In the genomic region with DNA sequence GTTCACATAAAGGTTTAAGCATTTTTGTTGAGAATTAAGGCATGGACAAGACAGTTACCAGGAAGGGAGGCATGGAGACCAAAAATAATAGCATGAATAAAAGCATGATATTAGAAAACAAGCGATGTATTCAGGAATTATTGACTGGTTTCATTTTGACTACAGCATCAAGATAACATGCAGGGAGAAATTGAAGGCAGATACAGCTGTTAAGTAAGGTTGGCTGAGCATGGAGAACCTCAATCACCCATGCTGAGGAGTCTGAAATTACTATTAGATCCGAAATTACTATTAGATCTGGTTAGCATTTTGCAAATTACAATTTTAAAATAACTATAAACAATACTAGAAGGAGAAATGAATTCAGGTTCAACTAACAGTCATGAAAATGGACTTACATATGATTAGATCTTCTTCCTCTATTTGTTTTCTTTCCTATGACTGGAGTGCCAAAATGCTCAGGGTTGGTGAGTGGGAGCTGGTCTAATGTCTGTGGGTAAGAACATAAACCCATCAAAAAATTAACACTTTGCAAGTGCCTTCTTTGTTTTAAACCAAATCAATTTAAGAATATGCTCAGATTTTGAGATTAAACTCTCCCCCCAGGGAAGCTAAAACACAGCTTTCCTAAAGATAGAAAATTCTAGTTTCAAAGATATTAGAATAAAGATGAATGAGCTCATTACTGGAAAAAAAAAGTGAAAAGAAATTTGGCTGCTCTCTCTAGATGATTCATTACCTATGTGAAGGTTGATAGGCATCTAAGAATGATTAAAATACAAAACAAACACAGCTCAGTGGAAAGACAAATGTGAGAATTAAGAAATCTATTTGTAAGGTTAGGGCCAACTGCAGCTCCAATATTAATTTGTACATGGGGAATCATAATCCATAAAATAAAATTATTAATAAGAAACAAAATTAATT, we compare ENCODE assay signal across 10 cellular contexts.
DNase-seq lines count a peak whose midpoint lies in the region; ATAC-seq and TF ChIP-seq lines count a peak whose summit lies in the region.
"Had no signal": no experiment of that assay in that cellular context is flagged by ENCODE, and none has a peak within 500 bp of the region (broad histone marks: within the 10 kb centered on the region; RNA-seq: fewer than 3 reads in every experiment).

No MANE protein-coding gene starts in this region.

- TF ChIP-seq CTCF in VCaP (conservative IDR thresholded peaks at IDR 0.05), result no peak

- peaks cover 40% of the 10 kb centered on the region for H3K36me3 Mint-ChIP-seq in activated CD4-positive, alpha-beta T cell treated with anti-CD3 and anti-CD28 coated beads, Interleukin-2, amount 10 ng/mL, durations not matched to agents 24 days and 14 days (ENCODE audit: low read depth)
- H3K36me3 Mint-ChIP-seq in naive thymus-derived CD8-positive, alpha-beta T cell, result peaks cover 0 to 59% (median 0%) of the 10 kb centered on the region in 3 donors

- peak overlapping the region; percentile 34 for H3K4me3 Mint-ChIP-seq in activated CD4-positive, alpha-beta T cell treated with anti-CD3 and anti-CD28 coated beads, Interleukin-2, amount 10 ng/mL, durations not matched to agents 24 days and 14 days
- peak overlapping the region in 4 of 10 donors; percentile 2 to 46 (median 12) for H3K4me3 Mint-ChIP-seq in naive thymus-derived CD8-positive, alpha-beta T cell
- H3K4me3 Mint-ChIP-seq: stimulated activated naive B cell treated with anti-CD40 and anti-IgM and Interleukin-4, amounts not matched to agents 10 μg/mL and 1 μg/mL and 100 μg/mL, for 72 hours had no signal

- peaks cover 35% of the 10 kb centered on the region for H3K4me1 Mint-ChIP-seq in activated CD4-positive, alpha-beta T cell treated with anti-CD3 and anti-CD28 coated beads, Interleukin-2, amount 10 ng/mL, durations not matched to agents 24 days and 14 days
- H3K4me1 Mint-ChIP-seq in naive thymus-derived CD8-positive, alpha-beta T cell, result peaks cover 20 to 41% (median 30%) of the 10 kb centered on the region in 4 donors

- intact Hi-C loops in activated CD4-positive, alpha-beta T cell treated with anti-CD3 and anti-CD28 coated beads, Interleukin-2, amount 10 ng/mL, durations not matched to agents 24 days and 14 days (cut with micrococcal nuclease), result loop anchor here (10.0 kb wide), 1 partner anchor 141 kb away; no protein-coding TSS in a partner anchor

- POLR2A ChIA-PET in naive thymus-derived CD8-positive, alpha-beta T cell (lab: Charles Lee), result no interaction called here

- H3K27me3 Mint-ChIP-seq in activated CD4-positive, alpha-beta T cell treated with anti-CD3 and anti-CD28 coated beads, Interleukin-2, amount 10 ng/mL, durations not matched to agents 24 days and 14 days, result no peaks in the 10 kb centered on the region
- H3K27me3 Mint-ChIP-seq in naive thymus-derived CD8-positive, alpha-beta T cell, result no peaks in the 10 kb centered on the region
- H3K27me3 Mint-ChIP-seq: stimulated activated naive B cell treated with anti-CD40 and anti-IgM and Interleukin-4, amounts not matched to agents 10 μg/mL and 1 μg/mL and 100 μg/mL, for 72 hours had no signal

- DNase-seq in activated CD4-positive, alpha-beta T cell treated with anti-CD3 and anti-CD28 coated beads, Interleukin-2, amount 10 ng/mL, durations not matched to agents 24 days and 14 days, result no peak
- DNase-seq in activated CD4-positive, alpha-beta T cell treated with anti-CD3 and anti-CD28 coated beads for 48 hours, result no peak
- no peak for DNase-seq in naive thymus-derived CD8-positive, alpha-beta T cell
- DNase-seq in NCI-H1092 treated with DMSO at 0.1 percent for 48 hours (lab: John Stamatoyannopoulos, UW), result no peak
- no peak for DNase-seq in AG08395 (ENCODE audit: low spot score)
- DNase-seq: stimulated activated CD4-positive, alpha-beta T cell treated with anti-CD3 and anti-CD28 coated beads, Interleukin-12 subunit alpha, Interleukin-12 subunit beta, amount 100 ng/mL, for 4 hours; stimulated activated naive B cell treated with anti-CD40 and anti-IgM and Interleukin-4, amounts not matched to agents 10 μg/mL and 1 μg/mL and 100 μg/mL, for 72 hours had no signal

- peak overlapping the region; percentile 64 for H3K27ac Mint-ChIP-seq in activated CD4-positive, alpha-beta T cell treated with anti-CD3 and anti-CD28 coated beads, Interleukin-2, amount 10 ng/mL, durations not matched to agents 24 days and 14 days
- peak overlapping the region in 8 of 10 donors; percentile 6 to 73 (median 43) for H3K27ac Mint-ChIP-seq in naive thymus-derived CD8-positive, alpha-beta T cell
- H3K27ac Mint-ChIP-seq: stimulated activated naive B cell treated with anti-CD40 and anti-IgM and Interleukin-4, amounts not matched to agents 10 μg/mL and 1 μg/mL and 100 μg/mL, for 72 hours had no signal

- peak overlapping the region; percentile 48 for H3K27ac ChIP-seq in VCaP

- H3K9me3 Mint-ChIP-seq in activated CD4-positive, alpha-beta T cell treated with anti-CD3 and anti-CD28 coated beads, Interleukin-2, amount 10 ng/mL, durations not matched to agents 24 days and 14 days, result no peaks in the 10 kb centered on the region
- H3K9me3 Mint-ChIP-seq in naive thymus-derived CD8-positive, alpha-beta T cell, result no peaks in the 10 kb centered on the region
- H3K9me3 Mint-ChIP-seq: stimulated activated naive B cell treated with anti-CD40 and anti-IgM and Interleukin-4, amounts not matched to agents 10 μg/mL and 1 μg/mL and 100 μg/mL, for 72 hours had no signal

- ATAC-seq in HG02610 (IDR thresholded peaks at IDR 0.05; ENCODE audit: unreplicated experiment) (peak; percentile 85), HG03025 (IDR thresholded peaks at IDR 0.05; ENCODE audit: low FRiP score, unreplicated experiment) (no peak)
- ATAC-seq in naive thymus-derived CD8-positive, alpha-beta T cell, result no peak
- ATAC-seq: stimulated activated naive B cell treated with anti-CD40 and anti-IgM and Interleukin-4, amounts not matched to agents 10 μg/mL and 1 μg/mL and 100 μg/mL, for 72 hours had no signal
